Comparison of ENCODE assay signal across 1 cellular context in genomic region chr9:136541709-136542108, GRCh38.
TF ChIP-seq lines count a peak whose summit lies in the region.

No MANE protein-coding gene starts in this region.

TF ChIP-seq in K562, 482 proteins besides CTCF, POLR2A, EP300 and RAD21:
- TF ChIP-seq FOXP1 (CRISPR knock-in tag; IDR thresholded peaks at IDR 0.05) (no peak), ZBTB33 (CRISPR knock-in tag; IDR thresholded peaks at IDR 0.05) (peak; percentile 53; the same call in 1 of the 2 replicates)
